Comparison of ENCODE assay signal across 18 cellular contexts in the genomic region with DNA sequence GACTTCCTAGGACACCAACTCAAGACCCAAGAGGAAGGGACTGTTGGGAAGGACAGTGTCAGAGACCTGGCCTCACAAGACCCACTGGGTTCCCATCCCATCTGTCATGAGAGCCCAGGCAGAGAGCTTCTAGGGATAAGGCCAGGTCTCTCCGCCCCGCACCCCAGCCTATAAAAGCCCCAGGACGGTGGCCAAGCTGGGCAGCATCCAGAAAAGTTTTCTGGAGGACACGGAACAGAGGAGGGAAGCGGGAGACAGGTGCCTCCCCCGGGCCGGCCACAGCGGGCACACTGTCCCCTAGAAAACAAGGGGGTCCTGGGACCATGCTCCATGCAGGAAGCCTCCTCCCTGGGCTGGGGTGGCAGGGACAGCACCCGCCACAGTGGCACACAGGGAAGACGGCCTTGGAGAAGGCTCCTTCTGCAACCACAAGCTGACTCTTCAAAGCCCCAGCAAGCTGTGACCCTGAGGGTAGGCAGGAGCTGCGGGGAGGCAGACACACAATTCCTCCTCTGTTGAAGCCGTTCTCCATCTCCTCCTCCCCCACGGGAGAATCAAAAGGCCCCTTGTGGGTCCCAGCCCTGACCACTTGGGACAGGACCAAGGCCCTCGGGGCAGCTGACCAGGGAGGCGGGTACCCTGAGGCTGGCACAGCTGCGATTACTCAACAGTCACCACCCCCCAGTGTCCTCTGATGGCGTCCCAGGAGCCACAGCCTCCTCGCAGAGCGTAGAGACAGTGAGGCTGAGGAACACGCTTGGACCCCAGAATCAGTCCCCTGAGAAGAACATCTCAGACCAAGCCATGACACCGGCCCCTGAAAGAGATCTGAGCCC. TPM values are rescaled to one million over a fixed set of nuclear protein-coding genes. Genes with fewer than 3 reads are reported as not detected.
DNase-seq lines count a peak whose midpoint lies in the region; ATAC-seq, FAIRE-seq and TF ChIP-seq lines count a peak whose summit lies in the region.
"Had no signal": no experiment of that assay in that cellular context is flagged by ENCODE, and none has a peak within 500 bp of the region (broad histone marks: within the 10 kb centered on the region; RNA-seq: fewer than 3 reads in every experiment).

No MANE protein-coding gene starts in this region.

- H3K4me1 ChIP-seq in Caco-2 (peaks cover 36% of the 10 kb centered on the region), kidney (ENCODE audit: control insufficient read depth in 1 of 2, insufficient read depth in 1 of 2, low read depth in 1 of 2, low read length in 2 of 2) (no peaks in the 10 kb centered on the region), psoas muscle (no peaks in the 10 kb centered on the region)

- H3K4me3 ChIP-seq in Caco-2 (ENCODE audit: low read depth, low read length) (no peak overlapping the region), kidney (ENCODE audit: low read length in 2 of 2) (no peak overlapping the region), psoas muscle (no peak overlapping the region)
- H3K4me3 ChIP-seq: SK-N-MC had no signal

- DNase-seq in Caco-2, result no peak
- DNase-seq in ecto neural progenitor cell (ENCODE audit: low spot score), result peak; percentile 64
- peak; percentile 48 for DNase-seq in kidney
- DNase-seq in psoas muscle, result no peak
- no peak for DNase-seq in activated CD4-positive, alpha-beta T cell treated with anti-CD3 and anti-CD28 coated beads for 36 hours
- DNase-seq in NCI-H1092 treated with DMSO at 0.1 percent for 48 hours (lab: John Stamatoyannopoulos, UW), result no peak
- DNase-seq: ACHN; activated CD4-positive, alpha-beta memory T cell treated with anti-CD3 and anti-CD28 coated beads for 36 hours; effector memory CD8-positive, alpha-beta T cell; foreskin fibroblast; NCI-H1048; stimulated activated naive CD4-positive, alpha-beta T cell had no signal

- ATAC-seq in psoas muscle, result peak in 3 of 4 donors; percentile 36 to 62 (median 44)
- ATAC-seq in GM18858 (IDR thresholded peaks at IDR 0.05; ENCODE audit: unreplicated experiment), result no peak
- ATAC-seq in HG02610 (IDR thresholded peaks at IDR 0.05; ENCODE audit: unreplicated experiment), result no peak
- ATAC-seq in activated CD4-positive, alpha-beta T cell treated with anti-CD3 and anti-CD28 coated beads for 36 hours, result no peak
- ATAC-seq: effector memory CD8-positive, alpha-beta T cell had no signal

- peaks cover 22% of the 10 kb centered on the region for H3K36me3 Mint-ChIP-seq in Caco-2 (ENCODE audit: insufficient read depth, unreplicated experiment)
- no peaks in the 10 kb centered on the region for H3K36me3 Mint-ChIP-seq in activated CD4-positive, alpha-beta T cell treated with anti-CD3 and anti-CD28 coated beads for 36 hours (ENCODE audit: low read depth)
- H3K36me3 Mint-ChIP-seq: activated CD4-positive, alpha-beta memory T cell treated with anti-CD3 and anti-CD28 coated beads for 36 hours had no signal

- intact Hi-C loops in Caco-2 (cut with micrococcal nuclease; ENCODE audit: unreplicated experiment) (loop anchor here (10.0 kb wide), 1 partner anchor 57 kb away; a partner anchor contains a TSS), kidney (cut with DNase I) (no loop called here), psoas muscle (cut with DNase I) (loop anchor here in 1 of 2 donors (1.0 kb wide), 1 partner anchor 25 kb away; no protein-coding TSS in a partner anchor)
- intact Hi-C loops in activated CD4-positive, alpha-beta T cell treated with anti-CD3 and anti-CD28 coated beads for 36 hours (cut with DNase I, micrococcal nuclease), result no loop called here

- no peak overlapping the region for H3K9ac ChIP-seq in kidney (ENCODE audit: low read length in 2 of 2)

- 37 to 42% (median 41%) methylated on average over 21 of the region's 21 CpGs for WGBS in psoas muscle, 3 donors

- no peak overlapping the region for H3K4me3 Mint-ChIP-seq in Caco-2 (ENCODE audit: unreplicated experiment)
- no peak overlapping the region for H3K4me3 Mint-ChIP-seq in activated CD4-positive, alpha-beta T cell treated with anti-CD3 and anti-CD28 coated beads for 36 hours
- H3K4me3 Mint-ChIP-seq: activated CD4-positive, alpha-beta memory T cell treated with anti-CD3 and anti-CD28 coated beads for 36 hours; activated T-helper 1 cell treated with anti-CD3 and anti-CD28 coated beads, Interleukin-12 subunit alpha, Interleukin-12 subunit beta, Interleukin-2, Interleukin-4 antibody, amounts not matched to agents 30 ng/mL and 10 ng/mL and 1 ng/mL, durations not matched to agents 14 hours and 24 hours and 36 hours; effector memory CD8-positive, alpha-beta T cell had no signal

- no peak overlapping the region for H3K27ac ChIP-seq in kidney (ENCODE audit: low read depth in 2 of 2, low read length in 2 of 2)
- no peak overlapping the region for H3K27ac ChIP-seq in psoas muscle
- H3K27ac ChIP-seq: SK-N-MC had no signal

- TF ChIP-seq CTCF in Caco-2 (IDR thresholded peaks at IDR 0.05; ENCODE audit: insufficient read depth in 1 of 2, low read depth in 1 of 2, low read length in 1 of 2, severe bottlenecking in 1 of 2, unreplicated experiment in 1 of 2) (no peak), kidney (IDR thresholded peaks at IDR 0.05; ENCODE audit: borderline replicate concordance, extremely low read depth, insufficient read depth) (no peak), psoas muscle (IDR thresholded peaks at IDR 0.05) (no peak)

- peaks cover 10% of the 10 kb centered on the region for H3K9me3 Mint-ChIP-seq in Caco-2 (ENCODE audit: unreplicated experiment)
- H3K9me3 Mint-ChIP-seq in activated CD4-positive, alpha-beta T cell treated with anti-CD3 and anti-CD28 coated beads for 36 hours (ENCODE audit: low read depth), result no peaks in the 10 kb centered on the region
- H3K9me3 Mint-ChIP-seq: activated CD4-positive, alpha-beta memory T cell treated with anti-CD3 and anti-CD28 coated beads for 36 hours; activated T-helper 1 cell treated with anti-CD3 and anti-CD28 coated beads, Interleukin-12 subunit alpha, Interleukin-12 subunit beta, Interleukin-2, Interleukin-4 antibody, amounts not matched to agents 30 ng/mL and 10 ng/mL and 1 ng/mL, durations not matched to agents 14 hours and 24 hours and 36 hours; effector memory CD8-positive, alpha-beta T cell had no signal

- no peak for FAIRE-seq in kidney (lab: Jason Lieb, UNC)
- FAIRE-seq: G401.6, islet of Langerhans had no signal

- POLR2A ChIA-PET in Caco-2 (lab: Charles Lee), result no interaction called here
- POLR2A ChIA-PET in activated CD4-positive, alpha-beta T cell treated with anti-CD3 and anti-CD28 coated beads for 36 hours (lab: Charles Lee), result no interaction called here

- peaks cover 26% of the 10 kb centered on the region for H3K4me1 Mint-ChIP-seq in Caco-2 (ENCODE audit: low read depth, unreplicated experiment)
- H3K4me1 Mint-ChIP-seq in activated CD4-positive, alpha-beta T cell treated with anti-CD3 and anti-CD28 coated beads for 36 hours, result peaks cover 5% of the 10 kb centered on the region

- H3K9me3 ChIP-seq in Caco-2 (no peaks in the 10 kb centered on the region), kidney (ENCODE audit: control insufficient read depth in 1 of 2, low read length in 2 of 2) (no peaks in the 10 kb centered on the region), psoas muscle (no peaks in the 10 kb centered on the region)

- peak overlapping the region; percentile 97 for H3K27ac Mint-ChIP-seq in Caco-2 (ENCODE audit: unreplicated experiment)
- no peak overlapping the region for H3K27ac Mint-ChIP-seq in activated CD4-positive, alpha-beta T cell treated with anti-CD3 and anti-CD28 coated beads for 36 hours
- H3K27ac Mint-ChIP-seq: activated CD4-positive, alpha-beta memory T cell treated with anti-CD3 and anti-CD28 coated beads for 36 hours; activated T-helper 1 cell treated with anti-CD3 and anti-CD28 coated beads, Interleukin-12 subunit alpha, Interleukin-12 subunit beta, Interleukin-2, Interleukin-4 antibody, amounts not matched to agents 30 ng/mL and 10 ng/mL and 1 ng/mL, durations not matched to agents 14 hours and 24 hours and 36 hours; effector memory CD8-positive, alpha-beta T cell had no signal

- H3K36me3 ChIP-seq in Caco-2 (ENCODE audit: control insufficient read depth, insufficient read depth, low read length) (no peaks in the 10 kb centered on the region), kidney (ENCODE audit: control insufficient read depth in 1 of 2, insufficient read depth in 2 of 2, low read length in 2 of 2) (no peaks in the 10 kb centered on the region), psoas muscle (ENCODE audit: insufficient read depth in 1 of 2, low read depth in 1 of 2) (no peaks in the 10 kb centered on the region)

- BruUV-seq in Caco-2 (replicated peaks; lab: Mats Ljungman, UMichigan), result no TSS peak

- H3K27me3 ChIP-seq in Caco-2 (replicated peaks; ENCODE audit: control insufficient read depth, insufficient read depth, low read length) (no peaks in the 10 kb centered on the region), psoas muscle (ENCODE audit: insufficient read depth in 3 of 3, low read length in 2 of 3) (no peaks in the 10 kb centered on the region)

- H3K27me3 Mint-ChIP-seq in Caco-2 (ENCODE audit: insufficient read depth, unreplicated experiment), result no peaks in the 10 kb centered on the region
- H3K27me3 Mint-ChIP-seq in activated CD4-positive, alpha-beta T cell treated with anti-CD3 and anti-CD28 coated beads for 36 hours, result peaks cover 2% of the 10 kb centered on the region

- CTCF ChIA-PET in Caco-2 (lab: Charles Lee), result no interaction called here
- CTCF ChIA-PET in activated CD4-positive, alpha-beta T cell treated with anti-CD3 and anti-CD28 coated beads for 36 hours (lab: Charles Lee), result interaction anchor here (0.6 kb wide), 1 partner anchor 46 kb away, joined by 3 read pairs; no protein-coding TSS in a partner anchor

RNA-seq across cellular contexts. Expression of a gene that starts 26.1 kb away (rescaled TPM):
- total RNA-seq in Caco-2 (2022) (8.4 and 8.9 TPM in 2 replicates), kidney (1.2 TPM), psoas muscle (10 to 100 TPM in 1 of 4 donors, 1 to 10 TPM in 1, under 1 TPM in 2; 0.71 to 10.1 (median 1.1) TPM)
- polyA plus RNA-seq in kidney (ENCODE audit: insufficient read depth, low read depth, low replicate concordance) (0.13 TPM), psoas muscle (under 1 TPM; 0.32 to 0.38 (median 0.36) TPM)
- total RNA-seq in activated CD4-positive, alpha-beta T cell treated with anti-CD3 and anti-CD28 coated beads for 36 hours, result under 1 TPM; 0.61 to 0.89 TPM

RNA-seq across cellular contexts. Expression of a gene that starts 55.7 kb away (rescaled TPM):
- 0.27 and 0.42 TPM in 2 replicates for total RNA-seq in Caco-2 (2022)
- 5.1 TPM for total RNA-seq in kidney
- 24.2 TPM for polyA plus RNA-seq in kidney (ENCODE audit: insufficient read depth, low read depth, low replicate concordance)
- 1 to 10 TPM; 2.9 to 4.8 (median 3.9) TPM for total RNA-seq in psoas muscle
- polyA plus RNA-seq in psoas muscle, result 1 to 10 TPM in 2 of 3 donors, under 1 TPM in 1; 0.68 to 2.3 (median 1.2) TPM
- not detected for total RNA-seq in activated CD4-positive, alpha-beta T cell treated with anti-CD3 and anti-CD28 coated beads for 36 hours
- total RNA-seq: activated CD4-positive, alpha-beta memory T cell treated with anti-CD3 and anti-CD28 coated beads for 36 hours; activated T-helper 1 cell treated with anti-CD3 and anti-CD28 coated beads, Interleukin-12 subunit alpha, Interleukin-12 subunit beta, Interleukin-2, Interleukin-4 antibody, amounts not matched to agents 30 ng/mL and 10 ng/mL and 1 ng/mL, durations not matched to agents 14 hours and 24 hours and 36 hours had no signal

RNA-seq across cellular contexts. Expression of a gene that starts 59.9 kb away (rescaled TPM):
- total RNA-seq in Caco-2 (2022), result not detected in 2 replicates
- 0.31 TPM for total RNA-seq in kidney
- polyA plus RNA-seq in kidney (ENCODE audit: insufficient read depth, low read depth, low replicate concordance), result not detected
- under 1 TPM in 2 of 4 donors, not detected in 2; 0.50 to 0.54 TPM for total RNA-seq in psoas muscle
- polyA plus RNA-seq in psoas muscle, result under 1 TPM in 2 of 3 donors, not detected in 1; 0.05 to 0.12 TPM
- total RNA-seq in activated CD4-positive, alpha-beta T cell treated with anti-CD3 and anti-CD28 coated beads for 36 hours, result 1 to 10 TPM in 1 of 2 experiments, under 1 TPM in 1; 0.44 to 1.6 TPM
- total RNA-seq: activated CD4-positive, alpha-beta memory T cell treated with anti-CD3 and anti-CD28 coated beads for 36 hours; activated T-helper 1 cell treated with anti-CD3 and anti-CD28 coated beads, Interleukin-12 subunit alpha, Interleukin-12 subunit beta, Interleukin-2, Interleukin-4 antibody, amounts not matched to agents 30 ng/mL and 10 ng/mL and 1 ng/mL, durations not matched to agents 14 hours and 24 hours and 36 hours had no signal

Comparison
In these comparisons a context has a peak if more than half of its experiments do, and no peak if none do; other contexts are left out.
1. DNase-seq: peak in ecto neural progenitor cell (single experiment) and kidney (single experiment); none in Caco-2 (0 of 2), psoas muscle (0 of 2), activated CD4-positive, alpha-beta T cell treated with anti-CD3 and anti-CD28 coated beads for 36 hours (single experiment) and NCI-H1092 treated with DMSO at 0.1 percent for 48 hours (single experiment).
2. ATAC-seq: peak in psoas muscle (3 of 4); none in GM18858 (single experiment), HG02610 (single experiment) and activated CD4-positive, alpha-beta T cell treated with anti-CD3 and anti-CD28 coated beads for 36 hours (single experiment).